ENCODE assay signal across 8 cellular contexts in the genomic region with DNA sequence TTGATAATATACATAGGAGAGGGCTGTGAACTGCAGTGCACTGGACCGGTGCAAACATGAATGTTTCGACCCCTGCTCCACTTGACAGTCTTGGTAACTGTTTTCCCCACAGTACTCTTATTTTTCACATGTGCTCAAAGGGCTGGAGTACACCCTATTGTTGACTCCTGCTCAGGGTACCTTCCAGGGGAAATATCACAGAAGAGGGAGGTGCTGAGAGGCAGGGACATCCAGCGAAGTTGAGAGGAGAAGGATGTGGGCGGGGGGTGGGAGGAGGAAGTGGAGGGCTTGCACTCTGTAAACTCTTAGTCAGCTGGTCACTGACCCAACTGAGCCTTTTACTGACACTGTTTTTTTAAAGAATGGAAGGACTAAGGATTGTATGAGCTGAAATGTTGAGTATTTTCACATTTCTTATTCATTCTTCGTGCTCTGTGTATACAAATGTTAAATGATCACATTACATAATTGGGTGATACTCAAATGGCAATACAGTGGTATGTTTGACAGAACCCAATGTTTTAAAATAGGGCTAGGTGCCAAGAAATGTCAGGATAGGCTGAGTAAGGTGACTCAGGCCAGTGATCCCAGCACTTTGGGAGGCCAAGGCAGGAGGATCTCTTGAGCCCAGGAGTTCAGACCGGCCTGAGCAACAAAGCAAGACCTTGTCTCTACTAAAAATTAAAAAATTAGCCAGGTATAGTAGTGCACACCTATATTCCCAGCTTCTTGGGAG. TPM values are rescaled to one million over a fixed set of nuclear protein-coding genes. Genes with fewer than 3 reads are reported as not detected.
DNase-seq lines count a peak whose midpoint lies in the region; TF ChIP-seq lines count a peak whose summit lies in the region.

No MANE protein-coding gene starts in this region.

- H3K27me3 ChIP-seq in duodenal mucosa (ENCODE audit: control insufficient read depth in 1 of 2, insufficient read depth in 2 of 2, low read length in 2 of 2) (no peaks in the 10 kb centered on the region), rectal smooth muscle tissue (ENCODE audit: control insufficient read depth, insufficient read depth, low read length) (no peaks in the 10 kb centered on the region), tibial nerve (no peaks in the 10 kb centered on the region), uterus (no peaks in the 10 kb centered on the region)

- peak overlapping the region; percentile 3 to 38 for H3K9ac ChIP-seq in duodenal mucosa (ENCODE audit: low read depth in 1 of 2, low read length in 2 of 2)
- H3K9ac ChIP-seq in rectal smooth muscle tissue (ENCODE audit: low read length), result no peak overlapping the region

- 54 to 55% methylated on average over 6 of the region's 6 CpGs for WGBS in tibial nerve, 2 donors

- TF ChIP-seq EP300 in tibial nerve (IDR thresholded peaks at IDR 0.05), result no peak

- H3K9me3 Mint-ChIP-seq in activated naive CD4-positive, alpha-beta T cell treated with anti-CD3 and anti-CD28 coated beads for 36 hours, result peaks cover 2% of the 10 kb centered on the region

- peaks cover 98% of the 10 kb centered on the region for H3K4me1 Mint-ChIP-seq in activated naive CD4-positive, alpha-beta T cell treated with anti-CD3 and anti-CD28 coated beads for 36 hours (ENCODE audit: low read depth)

- no peak overlapping the region for H3K27ac ChIP-seq in duodenal mucosa (ENCODE audit: low read depth, low read length)
- peak overlapping the region; percentile 68 for H3K27ac ChIP-seq in rectal smooth muscle tissue (ENCODE audit: low read depth, low read length)
- H3K27ac ChIP-seq in tibial nerve, result peak overlapping the region in 2 of 4 donors; percentile 14 to 28
- H3K27ac ChIP-seq in uterus, result no peak overlapping the region

- H3K4me3 Mint-ChIP-seq in activated naive CD4-positive, alpha-beta T cell treated with anti-CD3 and anti-CD28 coated beads for 36 hours, result peak overlapping the region; percentile 20

- no peaks in the 10 kb centered on the region for H3K27me3 Mint-ChIP-seq in activated naive CD4-positive, alpha-beta T cell treated with anti-CD3 and anti-CD28 coated beads for 36 hours (ENCODE audit: low read depth)

- H3K4me1 ChIP-seq in duodenal mucosa (ENCODE audit: control insufficient read depth in 1 of 2, insufficient read depth in 2 of 2, low read length in 2 of 2), result peaks cover 38 to 71% of the 10 kb centered on the region in 2 donors
- peaks cover 10% of the 10 kb centered on the region for H3K4me1 ChIP-seq in rectal smooth muscle tissue (ENCODE audit: control insufficient read depth, insufficient read depth, low read length)
- peaks cover 0 to 44% (median 13%) of the 10 kb centered on the region in 4 donors for H3K4me1 ChIP-seq in tibial nerve
- H3K4me1 ChIP-seq in uterus, result no peaks in the 10 kb centered on the region

- no peaks in the 10 kb centered on the region for H3K9me3 ChIP-seq in duodenal mucosa (ENCODE audit: control insufficient read depth in 1 of 2, low read length in 2 of 2)
- no peaks in the 10 kb centered on the region for H3K9me3 ChIP-seq in tibial nerve
- H3K9me3 ChIP-seq in uterus, result no peaks in the 10 kb centered on the region

- H3K36me3 ChIP-seq in duodenal mucosa (ENCODE audit: control insufficient read depth in 1 of 2, insufficient read depth in 2 of 2, low read length in 2 of 2), result peaks cover 0 to 4% of the 10 kb centered on the region in 2 donors
- H3K36me3 ChIP-seq in rectal smooth muscle tissue (ENCODE audit: control insufficient read depth, insufficient read depth, low read length), result no peaks in the 10 kb centered on the region
- H3K36me3 ChIP-seq in tibial nerve, result peaks cover 0 to 10% (median 0%) of the 10 kb centered on the region in 3 donors
- no peaks in the 10 kb centered on the region for H3K36me3 ChIP-seq in uterus

- peak; percentile 58 for DNase-seq in activated naive CD4-positive, alpha-beta T cell treated with anti-CD3 and anti-CD28 coated beads for 36 hours
- no peak for DNase-seq in activated naive CD4-positive, alpha-beta T cell treated with Interleukin-2 at 50 U/mL for 16 hours
- DNase-seq in NB4 (ENCODE audit: low read depth) (peak; percentile 84), tibial nerve (ENCODE audit: low spot score in 2 of 2) (no peak), uterus (no peak), NCI-H1105 (lab: John Stamatoyannopoulos, UW) (no peak)

- no peak overlapping the region for H3K4me3 ChIP-seq in NB4 (ENCODE audit: low read depth, low read length)
- H3K4me3 ChIP-seq in duodenal mucosa (ENCODE audit: low read depth in 1 of 2, low read length in 2 of 2), result peak overlapping the region in 1 of 2 donors; percentile 11
- H3K4me3 ChIP-seq in rectal smooth muscle tissue (ENCODE audit: low read length), result no peak overlapping the region
- no peak overlapping the region for H3K4me3 ChIP-seq in tibial nerve
- H3K4me3 ChIP-seq in uterus, result no peak overlapping the region

- intact Hi-C loops in activated naive CD4-positive, alpha-beta T cell treated with anti-CD3 and anti-CD28 coated beads for 36 hours (cut with micrococcal nuclease), result loop anchor here (1.0 to 10.0 kb wide), 6 partner anchors 8 to 792 kb away; partner anchors contain the start of genes ACTR1B, LIPT1 and TSGA10
- intact Hi-C loops in uterus (cut with DNase I; ENCODE audit: low total_unique reads), result no loop called here

- H3K27ac Mint-ChIP-seq in activated naive CD4-positive, alpha-beta T cell treated with anti-CD3 and anti-CD28 coated beads for 36 hours, result peak overlapping the region; percentile 89

- TF ChIP-seq CTCF in NB4 (IDR thresholded peaks at IDR 0.05; ENCODE audit: low read depth, low read length), result no peak
- TF ChIP-seq CTCF in tibial nerve (IDR thresholded peaks at IDR 0.05), result no peak
- TF ChIP-seq CTCF in uterus (IDR thresholded peaks at IDR 0.05), result no peak

- H3K36me3 Mint-ChIP-seq in activated naive CD4-positive, alpha-beta T cell treated with anti-CD3 and anti-CD28 coated beads for 36 hours (ENCODE audit: low read depth), result peaks cover 6% of the 10 kb centered on the region

- TF ChIP-seq POLR2A in NB4 (IDR thresholded peaks at IDR 0.05; ENCODE audit: extremely low read depth, insufficient read length), result no peak
- no peak for TF ChIP-seq POLR2A in tibial nerve (IDR thresholded peaks at IDR 0.05)
- no peak for TF ChIP-seq POLR2A in uterus (IDR thresholded peaks at IDR 0.05)

- CTCF ChIA-PET in activated naive CD4-positive, alpha-beta T cell treated with anti-CD3 and anti-CD28 coated beads for 36 hours (lab: Charles Lee), result interaction anchor here (0.6 to 5.9 kb wide), 2 partner anchors 7 to 10 kb away, joined by 3 to 21 read pairs; no protein-coding TSS in a partner anchor

RNA-seq across cellular contexts. Expression of gene INPP4A, which starts 10.0 kb away (rescaled TPM):
- 10 to 100 TPM; 33.1 to 34.8 TPM for total RNA-seq in activated naive CD4-positive, alpha-beta T cell treated with anti-CD3 and anti-CD28 coated beads for 36 hours
- 10 to 100 TPM; 23.7 to 45.0 (median 30.9) TPM for total RNA-seq in tibial nerve
- total RNA-seq in uterus, result 10 to 100 TPM in 3 of 4 donors, 1 to 10 TPM in 1; 8.7 to 40.2 (median 35.2) TPM

Comparison
In these comparisons a context has a peak if more than half of its experiments do, and no peak if none do; other contexts are left out.
1. DNase-seq: peak in activated naive CD4-positive, alpha-beta T cell treated with anti-CD3 and anti-CD28 coated beads for 36 hours (single experiment) and NB4 (single experiment); none in activated naive CD4-positive, alpha-beta T cell treated with Interleukin-2 at 50 U/mL for 16 hours (single experiment), tibial nerve (0 of 2), uterus (0 of 2) and NCI-H1105 (single experiment).